In genomic region chr18:11883153-11883552, GRCh38 we compare ENCODE assay signal across 13 cellular contexts. TPM values are rescaled to one million over a fixed set of nuclear protein-coding genes. Genes with fewer than 3 reads are reported as not detected.
DNase-seq lines count a peak whose midpoint lies in the region; ATAC-seq and TF ChIP-seq lines count a peak whose summit lies in the region.
"Had no signal": no experiment of that assay in that cellular context is flagged by ENCODE, and none has a peak within 500 bp of the region (broad histone marks: within the 10 kb centered on the region; RNA-seq: fewer than 3 reads in every experiment).

No MANE protein-coding gene starts in this region.

- no peaks in the 10 kb centered on the region for H3K9me2 ChIP-seq in hepatocyte (replicated peaks; ENCODE audit: insufficient read depth)

- POLR2A ChIA-PET in WTC11 (lab: Charles Lee): no interaction called here

- peaks cover 11% of the 10 kb centered on the region for H3K4me1 ChIP-seq in hepatocyte (ENCODE audit: insufficient read depth)

- H3K4me1 Mint-ChIP-seq in CD14-positive monocyte (peaks cover 53% of the 10 kb centered on the region), T-helper 17 cell (peaks cover 2% of the 10 kb centered on the region), WTC11 (peaks cover 8% of the 10 kb centered on the region)

- intact Hi-C loops in CD14-positive monocyte (cut with micrococcal nuclease): no loop called here

- H2AFZ ChIP-seq in hepatocyte: no peak overlapping the region

- no peaks in the 10 kb centered on the region for H3K9me3 ChIP-seq in T-helper 17 cell (ENCODE audit: control insufficient read depth, low read length, poor library complexity, severe bottlenecking)
- no peaks in the 10 kb centered on the region for H3K9me3 ChIP-seq in hepatocyte (ENCODE audit: low read depth)
- H3K9me3 ChIP-seq: thoracic aorta had no signal

- CTCF ChIA-PET in WTC11 (lab: Charles Lee): no interaction called here

- H3K36me3 ChIP-seq in hepatocyte (replicated peaks; ENCODE audit: insufficient read depth, low read depth): no peaks in the 10 kb centered on the region

- peaks cover 0 to 1% (median 0%) of the 10 kb centered on the region in 3 donors for H3K27me3 Mint-ChIP-seq in CD14-positive monocyte (ENCODE audit: low read depth in 3 of 3)
- H3K27me3 Mint-ChIP-seq in T-helper 17 cell: no peaks in the 10 kb centered on the region
- H3K27me3 Mint-ChIP-seq in WTC11 (ENCODE audit: low read depth): no peaks in the 10 kb centered on the region
- H3K27me3 Mint-ChIP-seq: CD4-positive, CD25-positive, alpha-beta regulatory T cell had no signal

- H3K36me3 Mint-ChIP-seq in CD14-positive monocyte (peaks cover 37 to 55% of the 10 kb centered on the region in 2 donors), T-helper 17 cell (ENCODE audit: low read depth) (peaks cover 4% of the 10 kb centered on the region), WTC11 (peaks cover 40% of the 10 kb centered on the region)

- no peak for DNase-seq in CD14-positive monocyte (ENCODE audit: low spot score)
- DNase-seq in T-helper 17 cell: no peak
- no peak for DNase-seq in hepatocyte (ENCODE audit: low spot score)
- no peak for DNase-seq in WTC11 (ENCODE audit: low spot score)
- no peak for DNase-seq in DMS 273 treated with DMSO at 0.1 percent for 48 hours (lab: John Stamatoyannopoulos, UW)
- DNase-seq in NCI-H526 (lab: John Stamatoyannopoulos, UW): no peak
- DNase-seq: activated gamma-delta T cell; CD4-positive, CD25-positive, alpha-beta regulatory T cell; NCI-H1694; T-helper 1 cell had no signal

- TF ChIP-seq CTCF in CD14-positive monocyte (IDR thresholded peaks at IDR 0.05) (no peak), hepatocyte (IDR thresholded peaks at IDR 0.05; ENCODE audit: poor library complexity) (no peak), WTC11 (IDR thresholded peaks at IDR 0.05) (no peak)

- WGBS in hepatocyte (ENCODE audit: low lambda C conversion rate, missing lambda C conversion rate): 62% methylated on average over 1 of the region's 1 CpG

- ATAC-seq in GM19438 (IDR thresholded peaks at IDR 0.05; ENCODE audit: low read depth, unreplicated experiment) (peak; percentile 65), HG03159 (IDR thresholded peaks at IDR 0.05; ENCODE audit: unreplicated experiment) (peak; percentile 91), T-helper 17 cell (peak; percentile 65), WTC11 (no peak)

- H3K9me3 Mint-ChIP-seq in CD14-positive monocyte (no peaks in the 10 kb centered on the region), WTC11 (no peaks in the 10 kb centered on the region)
- H3K9me3 Mint-ChIP-seq: CD4-positive, CD25-positive, alpha-beta regulatory T cell had no signal

- no peaks in the 10 kb centered on the region for H3K27me3 ChIP-seq in hepatocyte

- no peak overlapping the region for H3K4me3 ChIP-seq in hepatocyte
- H3K4me3 ChIP-seq: thoracic aorta had no signal

- H3K4me2 ChIP-seq in hepatocyte: no peak overlapping the region

- H3K27ac Mint-ChIP-seq in CD14-positive monocyte (peak overlapping the region; percentile 90 to 95 (median 94)), T-helper 17 cell (no peak overlapping the region), WTC11 (no peak overlapping the region)
- H3K27ac Mint-ChIP-seq: CD4-positive, CD25-positive, alpha-beta regulatory T cell had no signal

- H4K20me1 ChIP-seq in hepatocyte (ENCODE audit: insufficient read depth, poor library complexity, severe bottlenecking): no peaks in the 10 kb centered on the region

- peak overlapping the region in 1 of 2 donors; percentile 55 for H3K4me3 Mint-ChIP-seq in CD14-positive monocyte
- no peak overlapping the region for H3K4me3 Mint-ChIP-seq in T-helper 17 cell
- no peak overlapping the region for H3K4me3 Mint-ChIP-seq in WTC11
- H3K4me3 Mint-ChIP-seq: CD4-positive, CD25-positive, alpha-beta regulatory T cell had no signal

- H3K27ac ChIP-seq in hepatocyte: no peak overlapping the region
- H3K27ac ChIP-seq: thoracic aorta had no signal

- H3K79me2 ChIP-seq in hepatocyte: no peaks in the 10 kb centered on the region

TF ChIP-seq in WTC11, 78 proteins besides CTCF, POLR2A, EP300 and RAD21:
- TF ChIP-seq ETV6 (CRISPR knock-in tag; IDR thresholded peaks at IDR 0.05) (no peak), FOXK1 (CRISPR knock-in tag; IDR thresholded peaks at IDR 0.05) (no peak), KAT7 (CRISPR knock-in tag; IDR thresholded peaks at IDR 0.05; ENCODE audit: borderline replicate concordance) (no peak)

RNA-seq across cellular contexts. Expression of gene MPPE1, which starts 25.0 kb away (rescaled TPM):
- polyA plus RNA-seq in CD14-positive monocyte: 10 to 100 TPM; 53.4 to 92.3 TPM
- 10 to 100 TPM; 72.9 to 79.3 TPM for total RNA-seq in T-helper 17 cell
- 28.5 and 59.3 TPM in 2 replicates for total RNA-seq in hepatocyte
- polyA plus RNA-seq in hepatocyte: 45.5 and 52.7 TPM in 2 replicates
- 26.4 to 30.6 TPM (median 29.1 TPM) in 3 replicates for total RNA-seq in WTC11 (2021)

RNA-seq across cellular contexts. Expression of gene CHMP1B, which starts 31.9 kb away (rescaled TPM):
- 100 to 1,000 TPM in 1 of 2 donors, 10 to 100 TPM in 1; 95.2 to 105 TPM for polyA plus RNA-seq in CD14-positive monocyte
- total RNA-seq in T-helper 17 cell: 10 to 100 TPM; 81.4 to 98.5 TPM
- 83.1 and 85.3 TPM in 2 replicates for total RNA-seq in hepatocyte
- 56.6 and 70.1 TPM in 2 replicates for polyA plus RNA-seq in hepatocyte
- 34.1 to 37.2 TPM (median 35.5 TPM) in 3 replicates for total RNA-seq in WTC11 (2021)

Comparison
In these comparisons a context has a peak if more than half of its experiments do, and no peak if none do; other contexts are left out.
1. H3K27ac Mint-ChIP-seq: peak in CD14-positive monocyte (7 of 7); none in T-helper 17 cell (single experiment) and WTC11 (single experiment).